In genomic region chr7:128697301-128697905, GRCh38 we compare ENCODE assay signal across 9 cellular contexts. TPM values are rescaled to one million over a fixed set of nuclear protein-coding genes. Genes with fewer than 3 reads are reported as not detected.
DNase-seq lines count a peak whose midpoint lies in the region; ATAC-seq, FAIRE-seq and TF ChIP-seq lines count a peak whose summit lies in the region.
"Had no signal": no experiment of that assay in that cellular context is flagged by ENCODE, and none has a peak within 500 bp of the region (broad histone marks: within the 10 kb centered on the region; RNA-seq: fewer than 3 reads in every experiment).

No MANE protein-coding gene starts in this region.

- no peaks in the 10 kb centered on the region for H3K79me2 ChIP-seq in PC-3 (ENCODE audit: low read length)

- no peak overlapping the region for H3K27ac ChIP-seq in PC-3 (ENCODE audit: low read length)
- H3K27ac ChIP-seq: BLaER1 had no signal

- H3K27me3 ChIP-seq in bronchial epithelial cell (ENCODE audit: control insufficient read depth, insufficient read depth, low read length) (peaks cover 5% of the 10 kb centered on the region), PC-3 (ENCODE audit: low read length) (no peaks in the 10 kb centered on the region)

- TF ChIP-seq CTCF in bronchial epithelial cell (IDR thresholded peaks at IDR 0.05; ENCODE audit: insufficient read depth, low read length, severe bottlenecking) (peak; percentile 10), PC-3 (conservative IDR thresholded peaks at IDR 0.05; ENCODE audit: low read depth, low read length) (no peak)

- H3K36me3 ChIP-seq in bronchial epithelial cell (ENCODE audit: control insufficient read depth, insufficient read depth, low read length) (no peaks in the 10 kb centered on the region), PC-3 (ENCODE audit: low read depth, low read length) (no peaks in the 10 kb centered on the region)
- H3K36me3 ChIP-seq: BLaER1 had no signal

- H4K20me1 ChIP-seq in PC-3 (ENCODE audit: low read length) = no peaks in the 10 kb centered on the region
- H4K20me1 ChIP-seq: BLaER1 had no signal

- peak; percentile 20 for DNase-seq in NCI-H510A (lab: John Stamatoyannopoulos, UW)
- DNase-seq in NCI-H510A treated with DMSO at 0.1 percent for 48 hours (lab: John Stamatoyannopoulos, UW) = no peak
- peak; percentile 4 for DNase-seq in T follicular helper cell (ENCODE audit: low read depth)
- peak; percentile 59 for DNase-seq in bronchial epithelial cell (ENCODE audit: low read depth)
- no peak for DNase-seq in left lobe of liver (ENCODE audit: low spot score)
- DNase-seq in stimulated activated CD8-positive, alpha-beta memory T cell treated with anti-CD3 and anti-CD28 coated beads, Interleukin-15, amount 100 ng/mL, for 48 hours (ENCODE audit: low read depth in 2 of 2) = peak; percentile 55 to 57
- DNase-seq in HEK293T (ENCODE audit: extremely low spot score) = no peak
- no peak for DNase-seq in PC-3

- H3K9ac ChIP-seq in PC-3 (ENCODE audit: low read length) = no peak overlapping the region
- H3K9ac ChIP-seq: BLaER1 had no signal

- peak; percentile 57 for ATAC-seq in left lobe of liver
- ATAC-seq in PC-3 = no peak

- POLR2A ChIA-PET in HEK293T (lab: Yijun Ruan, JAX) (no interaction called here), PC-3 (lab: Charles Lee; ENCODE audit: unreplicated experiment) (no interaction called here)

- CTCF ChIA-PET in HEK293T (lab: Yijun Ruan, JAX) = no interaction called here
- CTCF ChIA-PET in PC-3 (lab: Charles Lee) = no interaction called here

- FAIRE-seq in bronchial epithelial cell (lab: Jason Lieb, UNC) = no peak

- H3K4me3 ChIP-seq in bronchial epithelial cell (ENCODE audit: low read depth, low read length) (no peak overlapping the region), PC-3 (ENCODE audit: low read length) (no peak overlapping the region)
- H3K4me3 ChIP-seq: BLaER1 had no signal

- no peak overlapping the region for H2AFZ ChIP-seq in PC-3 (ENCODE audit: low read length)

- no peak overlapping the region for H3K4me2 ChIP-seq in PC-3 (ENCODE audit: low read length)
- H3K4me2 ChIP-seq: BLaER1 had no signal

- H3K9me2 ChIP-seq in PC-3 (replicated peaks; ENCODE audit: low read length) = no peaks in the 10 kb centered on the region

- H3K9me3 ChIP-seq in PC-3 (ENCODE audit: low read length) = no peaks in the 10 kb centered on the region

- no TSS peak for BruUV-seq in PC-3 (replicated peaks; lab: Mats Ljungman, UMichigan)

- intact Hi-C loops in PC-3 (cut with micrococcal nuclease) = no loop called here

- H3K4me1 ChIP-seq in PC-3 (ENCODE audit: insufficient read depth, low read length) = peaks cover 6% of the 10 kb centered on the region; the same call in 1 of the 2 replicates
- H3K4me1 ChIP-seq: BLaER1 had no signal

- H3F3A ChIP-seq in PC-3 (ENCODE audit: low read length, unreplicated experiment) = no peaks in the 10 kb centered on the region

TF ChIP-seq in HEK293T, 16 proteins besides CTCF, POLR2A, EP300 and RAD21:
- TF ChIP-seq TARDBP (IDR thresholded peaks at IDR 0.05) (no peak), ZNF384 (IDR thresholded peaks at IDR 0.05) (no peak), HDGF (IDR thresholded peaks at IDR 0.05; ENCODE audit: borderline replicate concordance) (no peak), SUZ12 (IDR thresholded peaks at IDR 0.05) (no peak), SP1 (IDR thresholded peaks at IDR 0.05) (no peak), FOXM1 (IDR thresholded peaks at IDR 0.05; ENCODE audit: borderline replicate concordance) (no peak), ARNT (IDR thresholded peaks at IDR 0.05) (no peak), PKNOX1 (IDR thresholded peaks at IDR 0.05) (no peak), FOXK2 (IDR thresholded peaks at IDR 0.05) (no peak), CTBP1 (IDR thresholded peaks at IDR 0.05; ENCODE audit: borderline replicate concordance) (no peak), LEF1 (IDR thresholded peaks at IDR 0.05; ENCODE audit: borderline replicate concordance) (no peak)

RNA-seq across cellular contexts. Expression of gene GARIN1A, which starts 25.3 kb away (rescaled TPM):
- total RNA-seq in bronchial epithelial cell = under 0.01 and 0.51 TPM in 2 replicates
- total RNA-seq in left lobe of liver = 0.38 TPM
- 0.91 and 3.6 TPM in 2 replicates for total RNA-seq in PC-3 (2014; rRNA removed)

RNA-seq across cellular contexts. Expression of gene CALU, which starts 41.8 kb away (rescaled TPM):
- total RNA-seq in bronchial epithelial cell = 248 and 280 TPM in 2 replicates
- 27.5 TPM for total RNA-seq in left lobe of liver
- 169 and 205 TPM in 2 replicates for total RNA-seq in PC-3 (2014; rRNA removed)

Comparison
In these comparisons a context has a peak if more than half of its experiments do, and no peak if none do; other contexts are left out.
1. DNase-seq: peak in NCI-H510A (single experiment), T follicular helper cell (single experiment), bronchial epithelial cell (single experiment) and stimulated activated CD8-positive, alpha-beta memory T cell treated with anti-CD3 and anti-CD28 coated beads, Interleukin-15, amount 100 ng/mL, for 48 hours (2 of 2); none in NCI-H510A treated with DMSO at 0.1 percent for 48 hours (single experiment), left lobe of liver (single experiment), HEK293T (single experiment) and PC-3 (single experiment).